ENCODE assay signal across 9 cellular contexts in the genomic region with DNA sequence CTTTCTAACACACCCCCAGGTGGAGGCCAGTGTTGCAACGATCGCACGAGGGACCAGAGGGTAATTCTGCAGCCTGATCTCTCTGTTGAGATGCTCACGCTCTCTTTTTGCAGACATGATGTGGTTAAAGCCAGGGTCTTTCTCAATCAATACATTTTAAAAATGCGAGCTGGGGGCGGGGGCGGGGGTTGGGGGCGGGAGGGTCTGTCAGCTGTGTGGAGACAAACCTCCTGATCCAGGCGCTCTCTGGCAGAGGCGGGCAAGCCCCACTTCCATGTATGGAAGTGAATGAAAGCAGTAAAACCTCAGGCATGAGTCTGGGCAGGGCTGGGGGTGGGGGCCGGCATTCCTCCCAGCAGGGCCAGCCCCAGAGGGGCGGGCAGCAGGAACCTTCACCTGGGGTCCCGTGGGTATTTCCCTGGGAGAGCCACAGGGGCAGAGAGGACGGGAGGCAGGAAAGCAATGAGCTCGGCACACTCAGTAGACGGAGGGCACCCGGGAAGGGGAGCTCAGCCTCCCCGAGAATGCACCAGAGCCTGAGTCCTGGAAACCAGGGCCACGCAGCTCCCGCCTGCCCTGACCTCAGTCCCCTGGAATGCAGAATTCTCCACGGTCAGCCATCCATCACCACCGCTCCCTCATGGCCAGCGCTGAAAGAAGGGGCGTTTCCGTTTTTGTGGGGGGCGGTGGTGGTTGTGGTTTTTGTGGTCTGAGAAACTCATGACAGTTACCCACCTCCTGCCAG. TPM values are rescaled to one million over a fixed set of nuclear protein-coding genes. Genes with fewer than 3 reads are reported as not detected.
DNase-seq lines count a peak whose midpoint lies in the region; ATAC-seq, FAIRE-seq and TF ChIP-seq lines count a peak whose summit lies in the region.
"Had no signal": no experiment of that assay in that cellular context is flagged by ENCODE, and none has a peak within 500 bp of the region (broad histone marks: within the 10 kb centered on the region; RNA-seq: fewer than 3 reads in every experiment).

No MANE protein-coding gene starts in this region.

- ATAC-seq in left lobe of liver = no peak

- TF ChIP-seq POLR2A in prostate gland (IDR thresholded peaks at IDR 0.05) = no peak

- no peaks in the 10 kb centered on the region for H3K36me3 ChIP-seq in prostate gland

- H3K27ac ChIP-seq in prostate gland = peak overlapping the region; percentile 72 to 76

- no peaks in the 10 kb centered on the region for H3K9me3 ChIP-seq in prostate gland

- peak; percentile 92 for FAIRE-seq in RCC 7860 (lab: Jason Lieb, UNC)

- no peaks in the 10 kb centered on the region for H3K27me3 ChIP-seq in prostate gland (replicated peaks; ENCODE audit: insufficient read depth)

- no peak overlapping the region for H3K4me3 ChIP-seq in prostate gland

- H3K4me1 ChIP-seq in prostate gland (replicated peaks) = no peaks in the 10 kb centered on the region

- TF ChIP-seq CTCF in prostate gland (IDR thresholded peaks at IDR 0.05) = no peak

- DNase-seq in GM04504 (ENCODE audit: low read depth) (peak; percentile 92), RCC 7860 (ENCODE audit: low spot score) (peak; percentile 94), fibroblast of peridontal ligament (ENCODE audit: extremely low read depth) (peak; percentile 88), prostate gland (ENCODE audit: low spot score) (peak; percentile 50), DMS153 (lab: John Stamatoyannopoulos, UW) (no peak), NCI-H2029 (lab: John Stamatoyannopoulos, UW) (no peak), left lobe of liver (ENCODE audit: low spot score) (no peak), midbrain (lab: John Stamatoyannopoulos, UW) (no peak)
- DNase-seq: NCI-H510A treated with DMSO at 0.1 percent for 48 hours had no signal

- intact Hi-C loops in prostate gland (cut with DNase I) = no loop called here

- WGBS in prostate gland = 14% methylated on average over 24 of the region's 26 CpGs

RNA-seq across cellular contexts. Expression of a gene that starts 28.0 kb away (rescaled TPM):
- 10 to 100 TPM; 56.2 to 56.7 TPM for total RNA-seq in prostate gland
- 8.1 TPM for total RNA-seq in left lobe of liver

RNA-seq across cellular contexts. Expression of a gene that starts 45.4 kb away (rescaled TPM):
- total RNA-seq in prostate gland = 10 to 100 TPM; 15.1 to 20.3 TPM
- total RNA-seq in left lobe of liver = 4.2 TPM

Comparison
In these comparisons a context has a peak if more than half of its experiments do, and no peak if none do; other contexts are left out.
1. DNase-seq: peak in GM04504 (single experiment), RCC 7860 (single experiment), fibroblast of peridontal ligament (single experiment) and prostate gland (single experiment); none in DMS153 (single experiment), NCI-H2029 (single experiment), left lobe of liver (single experiment) and midbrain (single experiment).